ENCODE assay signal across 26 cellular contexts in genomic region chr20:61609461-61609860, GRCh38.
"Had no signal": no experiment of that assay in that cellular context is flagged by ENCODE, and none has a peak within 500 bp of the region (broad histone marks: within the 10 kb centered on the region; RNA-seq: fewer than 3 reads in every experiment).

No MANE protein-coding gene starts in this region.

- DNase-seq: kidney glomerular epithelial cell; left colon; left lung; midbrain; mucosa of descending colon; naive thymus-derived CD8-positive, alpha-beta T cell; nucleus accumbens; pancreas; retina; right cardiac atrium; stimulated activated CD4-positive, alpha-beta T cell treated with anti-CD3 and anti-CD28 coated beads, Interleukin-12 subunit alpha, Interleukin-12 subunit beta, amount 100 ng/mL, for 4 hours; stimulated activated CD4-positive, alpha-beta T cell treated with anti-CD3 and anti-CD28 coated beads, Interleukin-15, amount 100 ng/mL, for 24 hours; stimulated activated CD4-positive, alpha-beta T cell treated with anti-CD3 and anti-CD28 coated beads, Interleukin-2, amount 100 ng/mL, for 24 hours; stimulated activated CD4-positive, alpha-beta T cell treated with anti-CD3 and anti-CD28 coated beads, Interleukin-4, amount 100 ng/mL, for 1 hour; stimulated activated naive B cell treated with anti-CD40 and anti-IgM and Interleukin-4, amounts not matched to agents 10 μg/mL and 1 μg/mL and 100 μg/mL, for 72 hours; stimulated activated naive CD8-positive, alpha-beta T cell treated with anti-CD3 and anti-CD28 coated beads, Interleukin-15, Interleukin-2, amounts not matched to agents 100 U/mL and 50 U/mL, for 24 hours; stomach; testis; tibial artery; trophoblast cell; upper lobe of right lung had no signal

- H3K27ac ChIP-seq: heart left ventricle, left lung, pancreas, prostate gland, skin epidermis, stomach, testis, tibial artery, upper lobe of right lung had no signal

- H3K36me3 ChIP-seq: heart left ventricle, left lung, pancreas, prostate gland, stomach, tibial artery, upper lobe of right lung had no signal

- H3K27me3 ChIP-seq: pancreas, testis had no signal

- H3K4me3 ChIP-seq: heart left ventricle, left lung, mucosa of descending colon, pancreas, prostate gland, skin epidermis, stomach, testis, tibial artery, upper lobe of right lung had no signal

- ATAC-seq: heart left ventricle; left colon; left lung; mucosa of descending colon; naive thymus-derived CD8-positive, alpha-beta T cell; pancreas; right cardiac atrium; sciatic nerve; stimulated activated naive B cell treated with anti-CD40 and anti-IgM and Interleukin-4, amounts not matched to agents 10 μg/mL and 1 μg/mL and 100 μg/mL, for 72 hours; stimulated activated naive CD8-positive, alpha-beta T cell treated with anti-CD3 and anti-CD28 coated beads, Interleukin-15, Interleukin-2, amounts not matched to agents 100 U/mL and 50 U/mL, for 24 hours; upper lobe of right lung had no signal

- H3K9me3 ChIP-seq: mucosa of descending colon, pancreas, prostate gland, testis, upper lobe of right lung had no signal

- H3K4me1 ChIP-seq: heart left ventricle, left lung, pancreas, prostate gland, stomach, testis, tibial artery, upper lobe of right lung had no signal

- FAIRE-seq: pancreas, urothelium cell line had no signal
